ENCODE assay signal across 8 cellular contexts in the genomic region with DNA sequence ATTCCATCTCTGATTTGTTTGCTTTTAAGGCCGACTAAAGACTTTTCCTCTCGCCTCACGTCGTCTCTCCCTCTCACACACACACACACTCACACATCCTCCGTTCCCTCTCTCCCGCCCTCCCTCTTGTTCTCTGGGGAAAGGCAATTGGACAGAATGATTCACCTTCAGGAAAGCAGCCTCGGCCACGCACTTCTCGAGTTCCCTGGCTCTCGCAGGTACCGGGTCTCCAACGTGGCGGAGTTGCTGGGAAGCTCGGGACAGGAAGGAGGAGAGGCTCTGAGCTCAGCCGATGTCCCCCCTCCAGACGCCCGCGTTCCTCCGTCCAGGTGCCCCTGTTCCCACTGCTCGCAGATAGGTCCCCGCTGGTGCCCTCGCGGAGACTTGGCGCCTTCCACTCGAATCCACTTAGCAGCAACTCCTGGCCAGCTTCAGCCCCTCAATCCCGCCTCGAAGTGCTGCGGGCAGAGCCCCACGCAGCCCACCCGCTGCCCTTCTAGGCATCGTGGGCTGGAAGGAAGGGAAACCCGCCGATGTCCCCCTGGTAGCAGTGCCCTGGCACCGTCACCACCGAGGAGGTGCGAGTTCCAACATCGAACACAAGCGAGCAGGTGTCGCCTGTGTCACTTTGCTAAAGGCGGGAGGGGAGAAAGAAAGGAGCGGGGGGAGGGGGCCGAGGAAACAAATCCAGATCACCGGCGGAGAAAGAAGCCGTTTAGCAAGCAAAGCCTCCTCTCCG.
DNase-seq lines count a peak whose midpoint lies in the region; ATAC-seq lines count a peak whose summit lies in the region.

No MANE protein-coding gene starts in this region.

- peak overlapping the region; percentile 84 for H3K4me3 Mint-ChIP-seq in activated T-cell treated with anti-CD3 and anti-CD28 coated beads, Interleukin-2, amount 50 U/mL, for 4 hours

- no peak overlapping the region for H4K91ac ChIP-seq in trophoblast cell (ENCODE audit: low read depth, low read length)

- no peak overlapping the region for H3K23ac ChIP-seq in trophoblast cell (ENCODE audit: low read length)

- no peaks in the 10 kb centered on the region for H3K9me3 Mint-ChIP-seq in activated T-cell treated with anti-CD3 and anti-CD28 coated beads, Interleukin-2, amount 50 U/mL, for 4 hours

- no peak overlapping the region for H4K12ac ChIP-seq in trophoblast cell (ENCODE audit: low read depth, low read length)

- peak overlapping the region; percentile 63 for H3K4me3 ChIP-seq in BLaER1
- peak overlapping the region; percentile 34 for H3K4me3 ChIP-seq in trophoblast cell (ENCODE audit: low read depth, low read length)
- no peak overlapping the region for H3K4me3 ChIP-seq in MG63

- no peak overlapping the region for H2BK120ac ChIP-seq in trophoblast cell (ENCODE audit: insufficient read depth, low read length, poor library complexity)

- no peak overlapping the region for H3K14ac ChIP-seq in trophoblast cell (ENCODE audit: low read length)

- ATAC-seq in HG03354 (IDR thresholded peaks at IDR 0.05; ENCODE audit: poor library complexity, severe bottlenecking, unreplicated experiment): peak; percentile 11
- ATAC-seq in activated T-cell treated with anti-CD3 and anti-CD28 coated beads, Interleukin-2, amount 50 U/mL, for 4 hours: peak; percentile 48 to 51
- ATAC-seq in HG03045 (IDR thresholded peaks at IDR 0.05; ENCODE audit: unreplicated experiment): no peak

- no peak overlapping the region for H3K18ac ChIP-seq in trophoblast cell (ENCODE audit: low read length)

- H3K27ac ChIP-seq in BLaER1 (no peak overlapping the region), trophoblast cell (ENCODE audit: low read depth, low read length) (no peak overlapping the region)

- no peaks in the 10 kb centered on the region for H3K79me1 ChIP-seq in trophoblast cell (ENCODE audit: low read length)

- peaks cover 43% of the 10 kb centered on the region for H3K27me3 Mint-ChIP-seq in activated T-cell treated with anti-CD3 and anti-CD28 coated beads, Interleukin-2, amount 50 U/mL, for 4 hours (ENCODE audit: low read depth)

- H3K4me1 ChIP-seq in BLaER1 (peaks cover 23% of the 10 kb centered on the region), trophoblast cell (ENCODE audit: control insufficient read depth in 1 of 2, insufficient read depth in 2 of 2, low read length in 2 of 2) (peaks cover 12 to 13% of the 10 kb centered on the region in 2 experiments)

- H3K4me2 ChIP-seq in BLaER1 (peak overlapping the region; percentile 90), trophoblast cell (ENCODE audit: low read length) (peak overlapping the region; percentile 58)

- peaks cover 18% of the 10 kb centered on the region for H3K9me3 ChIP-seq in BLaER1
- H3K9me3 ChIP-seq in trophoblast cell (ENCODE audit: insufficient read depth, low read depth, low read length): peaks cover 13% of the 10 kb centered on the region
- no peaks in the 10 kb centered on the region for H3K9me3 ChIP-seq in MG63

- H3K9ac ChIP-seq in BLaER1 (peak overlapping the region; percentile 27; the same call in 1 of the 2 replicates), trophoblast cell (ENCODE audit: low read length) (no peak overlapping the region)

- H3K4ac ChIP-seq in trophoblast cell (ENCODE audit: low read depth, low read length): no peak overlapping the region

- H2AFZ ChIP-seq in trophoblast cell (ENCODE audit: insufficient read depth, low read length, poor library complexity): no peak overlapping the region

- peaks cover 28% of the 10 kb centered on the region for H3K4me1 Mint-ChIP-seq in activated T-cell treated with anti-CD3 and anti-CD28 coated beads, Interleukin-2, amount 50 U/mL, for 4 hours (ENCODE audit: low read depth)

- H4K20me1 ChIP-seq in BLaER1: no peaks in the 10 kb centered on the region

- peaks cover 27% of the 10 kb centered on the region for H3K27me3 ChIP-seq in BLaER1
- peaks cover 23% of the 10 kb centered on the region for H3K27me3 ChIP-seq in trophoblast cell (ENCODE audit: insufficient read depth, low read length)
- H3K27me3 ChIP-seq in MG63: peaks cover 29% of the 10 kb centered on the region

- no CpG with 5 or more reads among the region's 46 CpGs for WGBS in trophoblast cell (ENCODE audit: extremely low coverage, insufficient coverage, insufficient read length)

- H3K79me2 ChIP-seq in trophoblast cell (ENCODE audit: control insufficient read depth, insufficient read depth, low read length, poor library complexity): no peaks in the 10 kb centered on the region

- H4K8ac ChIP-seq in trophoblast cell (ENCODE audit: low read depth, low read length): no peak overlapping the region

- no peak overlapping the region for H2BK5ac ChIP-seq in trophoblast cell (ENCODE audit: low read depth, low read length, poor library complexity)

- H3K36me3 ChIP-seq in BLaER1: peaks cover 6% of the 10 kb centered on the region; the same call in 1 of the 2 replicates
- no peaks in the 10 kb centered on the region for H3K36me3 ChIP-seq in trophoblast cell (ENCODE audit: control insufficient read depth in 1 of 2, insufficient read depth in 2 of 2, low read length in 2 of 2)
- H3K36me3 ChIP-seq in MG63: no peaks in the 10 kb centered on the region

- no peaks in the 10 kb centered on the region for H3K36me3 Mint-ChIP-seq in activated T-cell treated with anti-CD3 and anti-CD28 coated beads, Interleukin-2, amount 50 U/mL, for 4 hours (ENCODE audit: insufficient read depth)

- DNase-seq in activated T-cell treated with anti-CD3 and anti-CD28 coated beads, Interleukin-2, amount 50 U/mL, for 4 hours: peak; percentile 5
- peak; percentile 30 for DNase-seq in glomerular visceral epithelial cell (ENCODE audit: extremely low spot score)
- no peak for DNase-seq in trophoblast cell
- no peak for DNase-seq in epidermal melanocyte (ENCODE audit: insufficient read length, low spot score)
- DNase-seq in MG63: no peak

- no peak overlapping the region for H2BK12ac ChIP-seq in trophoblast cell (ENCODE audit: low read length)

- H2AK5ac ChIP-seq in trophoblast cell (ENCODE audit: low read length): no peak overlapping the region

Comparison
In these comparisons a context has a peak if more than half of its experiments do, and no peak if none do; other contexts are left out.
1. DNase-seq: peak in activated T-cell treated with anti-CD3 and anti-CD28 coated beads, Interleukin-2, amount 50 U/mL, for 4 hours (single experiment) and glomerular visceral epithelial cell (single experiment); none in trophoblast cell (0 of 2), epidermal melanocyte (single experiment) and MG63 (single experiment).